ENCODE assay signal across 26 cellular contexts in the genomic region with DNA sequence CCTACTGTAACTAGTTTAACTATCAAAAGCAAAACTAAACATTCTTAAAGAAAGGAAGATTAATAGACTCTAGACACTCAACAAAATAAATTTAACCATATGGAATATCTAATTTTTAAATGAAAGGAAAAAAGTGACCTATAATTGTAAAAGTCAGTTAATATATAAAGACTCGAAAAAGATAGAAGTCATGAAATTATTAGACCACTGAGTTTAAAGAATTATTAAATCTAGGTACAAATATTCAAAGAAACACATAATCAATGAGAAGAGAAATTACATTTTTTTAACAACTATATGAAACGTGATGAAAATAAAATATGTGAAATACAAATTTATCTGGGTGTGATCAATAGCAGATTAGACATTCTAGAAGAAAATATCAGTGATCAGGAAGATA.
"Had no signal": no experiment of that assay in that cellular context is flagged by ENCODE, and none has a peak within 500 bp of the region (broad histone marks: within the 10 kb centered on the region; RNA-seq: fewer than 3 reads in every experiment).

No MANE protein-coding gene starts in this region.

- ATAC-seq: natural killer cell; right cardiac atrium; sciatic nerve; stimulated activated memory B cell treated with anti-CD40 and anti-IgM and Interleukin-4, amounts not matched to agents 10 μg/mL and 1 μg/mL and 100 μg/mL, for 72 hours; stimulated activated naive CD8-positive, alpha-beta T cell treated with anti-CD3 and anti-CD28 coated beads, Interleukin-15, amount 100 ng/mL, for 72 hours had no signal

- DNase-seq: hypothalamus; immature natural killer cell; left ventricle myocardium inferior; mesendoderm; naive B cell; natural killer cell; nephron progenitor cell; ovary; retina; right cardiac atrium; stimulated activated CD4-positive, alpha-beta T cell treated with anti-CD3 and anti-CD28 coated beads, Interleukin-12 subunit alpha, Interleukin-12 subunit beta, amount 100 ng/mL, for 4 hours; stimulated activated CD4-positive, alpha-beta T cell treated with anti-CD3 and anti-CD28 coated beads, Interleukin-15, amount 100 ng/mL, for 24 hours; stimulated activated CD4-positive, alpha-beta T cell treated with anti-CD3 and anti-CD28 coated beads, Interleukin-2, amount 100 ng/mL, for 24 hours; stimulated activated CD4-positive, alpha-beta T cell treated with anti-CD3 and anti-CD28 coated beads, Interleukin-4, amount 100 ng/mL, for 24 hours; stimulated activated naive CD4-positive, alpha-beta T cell treated with Interleukin-2 at 50 U/mL for 16 hours; stimulated activated naive CD8-positive, alpha-beta T cell treated with anti-CD3 and anti-CD28 coated beads, Interleukin-15, amount 100 ng/mL, for 72 hours; substantia nigra; transverse colon; upper lobe of left lung had no signal

- H3K4me1 ChIP-seq: left ventricle myocardium inferior, prostate gland, transverse colon, upper lobe of left lung, vagina had no signal

- H3K27ac ChIP-seq: left ventricle myocardium inferior, ovary, prostate gland, skin epidermis, transverse colon, upper lobe of left lung, vagina had no signal

- FAIRE-seq: islet of Langerhans had no signal

- H3K27me3 ChIP-seq: ovary, transverse colon, upper lobe of left lung, vagina had no signal

- H3K9me3 ChIP-seq: left ventricle myocardium inferior, ovary, prostate gland, transverse colon, upper lobe of left lung, vagina had no signal

- H3K36me3 ChIP-seq: left ventricle myocardium inferior, ovary, prostate gland, transverse colon, upper lobe of left lung, vagina had no signal

- H3K4me3 ChIP-seq: left ventricle myocardium inferior, lung, ovary, prostate gland, skin epidermis, transverse colon, upper lobe of left lung, vagina had no signal
